In genomic region chr1:222749927-222750326, GRCh38 we compare ENCODE assay signal across 18 cellular contexts. TPM values are rescaled to one million over a fixed set of nuclear protein-coding genes. Genes with fewer than 3 reads are reported as not detected.
A peak's percentile ranks its signal among the peaks of the same experiment; 100 is the strongest.
DNase-seq lines count a peak whose midpoint lies in the region; ATAC-seq and TF ChIP-seq lines count a peak whose summit lies in the region.
"Had no signal": no experiment of that assay in that cellular context is flagged by ENCODE, and none has a peak within 500 bp of the region (broad histone marks: within the 10 kb centered on the region; RNA-seq: fewer than 3 reads in every experiment).

No MANE protein-coding gene starts in this region.

- peaks cover 6% of the 10 kb centered on the region for H3K36me3 Mint-ChIP-seq in IgD-negative memory B cell
- H3K36me3 Mint-ChIP-seq: activated naive CD8-positive, alpha-beta T cell; brain had no signal

- H3K79me2 ChIP-seq in neural cell (replicated peaks; ENCODE audit: insufficient read depth, low read length): no peaks in the 10 kb centered on the region

- peak; percentile 63 for TF ChIP-seq CTCF in neural cell (IDR thresholded peaks at IDR 0.05; ENCODE audit: poor library complexity, severe bottlenecking)

- DNase-seq in DMS 273 (lab: John Stamatoyannopoulos, UW; ENCODE audit: unreplicated experiment) (peak; percentile 28), DMS 273 treated with DMSO at 0.1 percent for 48 hours (lab: John Stamatoyannopoulos, UW) (no peak), cerebellar cortex (ENCODE audit: low spot score) (peak; percentile 26), OCI-M1 (lab: John Stamatoyannopoulos, UW) (no peak)
- DNase-seq: activated CD4-positive, alpha-beta memory T cell treated with anti-CD3 and anti-CD28 coated beads, Interleukin-2, amount 10 ng/mL, durations not matched to agents 7 days and 5 days; activated T-cell treated with anti-CD3 and anti-CD28 coated beads, Interleukin-2, amount 50 U/mL, for 48 hours; dorsolateral prefrontal cortex; left cardiac atrium; NCI-H526 treated with DMSO at 0.1 percent for 48 hours; small intestine had no signal

- no peak overlapping the region for H3K27ac ChIP-seq in neural cell (ENCODE audit: low read length)
- H3K27ac ChIP-seq: 22Rv1, C4-2B, dorsolateral prefrontal cortex had no signal

- no peaks in the 10 kb centered on the region for H3K36me3 ChIP-seq in neural cell (ENCODE audit: insufficient read depth, low read length)

- no peaks in the 10 kb centered on the region for H3K9me2 ChIP-seq in neural cell (ENCODE audit: insufficient read depth, low read length)

- H3K9me3 ChIP-seq in neural cell (ENCODE audit: low read length): no peaks in the 10 kb centered on the region

- no peaks in the 10 kb centered on the region for H3K27me3 Mint-ChIP-seq in IgD-negative memory B cell
- H3K27me3 Mint-ChIP-seq: activated naive CD8-positive, alpha-beta T cell; brain had no signal

- H3K9ac ChIP-seq in neural cell (ENCODE audit: low read length): no peak overlapping the region

- H3F3A ChIP-seq in neural cell (ENCODE audit: insufficient read depth, low read length, poor library complexity, severe bottlenecking): no peaks in the 10 kb centered on the region

- H3K27me3 ChIP-seq in neural cell (ENCODE audit: insufficient read depth, low read depth, low read length): no peaks in the 10 kb centered on the region

- ATAC-seq in GM21423 (IDR thresholded peaks at IDR 0.05; ENCODE audit: unreplicated experiment): no peak
- no peak for ATAC-seq in GM18858 (IDR thresholded peaks at IDR 0.05; ENCODE audit: unreplicated experiment)
- ATAC-seq: left cardiac atrium had no signal

- H3K4me3 Mint-ChIP-seq in IgD-negative memory B cell: peak overlapping the region in 2 of 4 donors; percentile 21 to 60
- H3K4me3 Mint-ChIP-seq: activated CD4-positive, alpha-beta memory T cell treated with anti-CD3 and anti-CD28 coated beads, Interleukin-2, amount 10 ng/mL, durations not matched to agents 7 days and 5 days; activated naive CD8-positive, alpha-beta T cell; brain had no signal

- peak overlapping the region; percentile 2 to 94 (median 46) for H3K27ac Mint-ChIP-seq in IgD-negative memory B cell
- H3K27ac Mint-ChIP-seq: activated CD4-positive, alpha-beta memory T cell treated with anti-CD3 and anti-CD28 coated beads, Interleukin-2, amount 10 ng/mL, durations not matched to agents 7 days and 5 days; activated naive CD8-positive, alpha-beta T cell; brain had no signal

- no peak overlapping the region for H3K4me2 ChIP-seq in neural cell (ENCODE audit: low read length)

- H3K4me1 Mint-ChIP-seq in IgD-negative memory B cell: peaks cover 35 to 63% (median 42%) of the 10 kb centered on the region in 3 donors
- H3K4me1 Mint-ChIP-seq: activated CD4-positive, alpha-beta memory T cell treated with anti-CD3 and anti-CD28 coated beads, Interleukin-2, amount 10 ng/mL, durations not matched to agents 7 days and 5 days had no signal

- no peak for TF ChIP-seq EP300 in neural cell (conservative IDR thresholded peaks at IDR 0.05; ENCODE audit: poor library complexity, severe bottlenecking)

- H2AFZ ChIP-seq in neural cell (ENCODE audit: low read depth, low read length): no peak overlapping the region

- H4K20me1 ChIP-seq in neural cell (ENCODE audit: insufficient read depth): no peaks in the 10 kb centered on the region

- H3K9me3 Mint-ChIP-seq in IgD-negative memory B cell: no peaks in the 10 kb centered on the region
- H3K9me3 Mint-ChIP-seq: activated CD4-positive, alpha-beta memory T cell treated with anti-CD3 and anti-CD28 coated beads, Interleukin-2, amount 10 ng/mL, durations not matched to agents 7 days and 5 days; brain had no signal

- TF ChIP-seq RAD21 in neural cell (conservative IDR thresholded peaks at IDR 0.05): peak; percentile 72

- no peak overlapping the region for H3K4me3 ChIP-seq in neural cell (ENCODE audit: low read length)
- H3K4me3 ChIP-seq: dorsolateral prefrontal cortex had no signal

TF ChIP-seq in neural cell, 6 proteins besides CTCF, POLR2A, EP300 and RAD21:
- TF ChIP-seq TAF1 (IDR thresholded peaks at IDR 0.05; ENCODE audit: low read depth) (no peak), SMC3 (conservative IDR thresholded peaks at IDR 0.05; ENCODE audit: poor library complexity) (peak; percentile 65), REST (IDR thresholded peaks at IDR 0.05; ENCODE audit: borderline replicate concordance) (no peak), MXI1 (conservative IDR thresholded peaks at IDR 0.05; ENCODE audit: poor library complexity, severe bottlenecking) (peak; percentile 14), POLR2AphosphoS5 (IDR thresholded peaks at IDR 0.05) (no peak)

RNA-seq across cellular contexts. Expression of gene FAM177B, which starts 12.9 kb away (rescaled TPM):
- polyA plus RNA-seq in IgD-negative memory B cell: 30.0 TPM
- not detected in 2 replicates for polyA plus RNA-seq in neural cell
- not detected in 2 replicates for polyA minus RNA-seq in neural cell

RNA-seq across cellular contexts. Expression of gene BROX, which starts 37.6 kb away (rescaled TPM):
- polyA plus RNA-seq in IgD-negative memory B cell (13.6 TPM), neural cell (20.1 and 22.6 TPM in 2 replicates)
- 48.5 and 69.2 TPM in 2 replicates for polyA minus RNA-seq in neural cell

RNA-seq across cellular contexts. Expression of gene AIDA, which starts 37.6 kb away (rescaled TPM):
- polyA plus RNA-seq in IgD-negative memory B cell (67.1 TPM), neural cell (13.6 and 13.9 TPM in 2 replicates)
- 18.5 and 26.4 TPM in 2 replicates for polyA minus RNA-seq in neural cell

Comparison
In these comparisons a context has a peak if more than half of its experiments do, and no peak if none do; other contexts are left out.
1. DNase-seq: peak in DMS 273 (single experiment) and cerebellar cortex (single experiment); none in DMS 273 treated with DMSO at 0.1 percent for 48 hours (single experiment) and OCI-M1 (single experiment).
2. RNA of gene FAM177B, which starts 12.9 kb away (polyA plus RNA-seq): 30.0 TPM in IgD-negative memory B cell (single experiment); not detected in neural cell; every median in the first group is over 10 times any median in the second.